ENCODE assay signal across 24 cellular contexts in the genomic region with DNA sequence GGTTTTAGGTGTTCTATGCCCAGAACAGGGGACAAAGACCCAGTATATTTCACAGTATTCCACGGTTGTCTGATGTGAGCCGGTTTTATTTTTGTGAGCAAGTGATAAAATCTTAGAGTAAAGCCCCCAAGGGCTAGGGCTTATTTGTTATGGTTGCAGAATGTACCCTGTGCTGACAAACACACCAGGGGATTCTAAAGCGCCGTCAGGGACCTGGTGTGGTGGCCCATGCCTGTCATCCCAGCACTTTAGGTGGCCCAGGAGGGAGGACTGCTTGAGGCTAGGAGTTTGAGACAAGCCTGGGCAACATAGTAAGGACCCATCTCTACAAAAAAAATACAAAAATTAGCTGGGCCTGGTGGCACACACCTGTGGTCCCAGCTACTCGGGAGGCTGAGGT.
"Had no signal": no experiment of that assay in that cellular context is flagged by ENCODE, and none has a peak within 500 bp of the region (broad histone marks: within the 10 kb centered on the region; RNA-seq: fewer than 3 reads in every experiment).

No MANE protein-coding gene starts in this region.

- H3K27ac ChIP-seq: coronary artery, dorsolateral prefrontal cortex, epithelial cell of prostate, esophagus squamous epithelium, gastrocnemius medialis, heart right ventricle, left lung, lower lobe of right lung had no signal

- ATAC-seq: esophagus mucosa, gastrocnemius medialis, heart right ventricle, left cardiac atrium, left lung, left ventricle myocardium superior, lower lobe of right lung, mucosa of descending colon had no signal

- H3K9me3 ChIP-seq: esophagus squamous epithelium, gastrocnemius medialis, heart right ventricle, left lung, lower lobe of right lung, mucosa of descending colon had no signal

- H3K9me3 Mint-ChIP-seq: endodermal cell, mesothelial cell of epicardium had no signal

- DNase-seq: dermis blood vessel endothelial cell; effector CD4-positive, alpha-beta T cell; effector memory CD4-positive, alpha-beta T cell; endodermal cell; erythroblast; esophagus squamous epithelium; foreskin fibroblast; foreskin melanocyte; gastrocnemius medialis; glutamatergic neuron; head of caudate nucleus; heart right ventricle; hippocampal formation; left cardiac atrium; left ventricle myocardium superior; lower lobe of right lung; mesenchymal stem cell had no signal

- H3K4me1 Mint-ChIP-seq: mesothelial cell of epicardium had no signal

- H3K27me3 ChIP-seq: dorsolateral prefrontal cortex, esophagus squamous epithelium, gastrocnemius medialis, heart right ventricle, left lung had no signal

- H3K4me1 ChIP-seq: esophagus squamous epithelium, gastrocnemius medialis, left lung, lower lobe of right lung had no signal

- H3K27ac Mint-ChIP-seq: endodermal cell, mesothelial cell of epicardium had no signal

- H3K36me3 ChIP-seq: esophagus squamous epithelium, gastrocnemius medialis, heart right ventricle, left lung, lower lobe of right lung had no signal

- H3K4me3 Mint-ChIP-seq: endodermal cell, mesothelial cell of epicardium had no signal

- H3K4me3 ChIP-seq: coronary artery, dorsolateral prefrontal cortex, esophagus squamous epithelium, gastrocnemius medialis, heart right ventricle, left lung, lower lobe of right lung, mucosa of descending colon had no signal
